8 cellular contexts compared by ENCODE assay signal in the genomic region with DNA sequence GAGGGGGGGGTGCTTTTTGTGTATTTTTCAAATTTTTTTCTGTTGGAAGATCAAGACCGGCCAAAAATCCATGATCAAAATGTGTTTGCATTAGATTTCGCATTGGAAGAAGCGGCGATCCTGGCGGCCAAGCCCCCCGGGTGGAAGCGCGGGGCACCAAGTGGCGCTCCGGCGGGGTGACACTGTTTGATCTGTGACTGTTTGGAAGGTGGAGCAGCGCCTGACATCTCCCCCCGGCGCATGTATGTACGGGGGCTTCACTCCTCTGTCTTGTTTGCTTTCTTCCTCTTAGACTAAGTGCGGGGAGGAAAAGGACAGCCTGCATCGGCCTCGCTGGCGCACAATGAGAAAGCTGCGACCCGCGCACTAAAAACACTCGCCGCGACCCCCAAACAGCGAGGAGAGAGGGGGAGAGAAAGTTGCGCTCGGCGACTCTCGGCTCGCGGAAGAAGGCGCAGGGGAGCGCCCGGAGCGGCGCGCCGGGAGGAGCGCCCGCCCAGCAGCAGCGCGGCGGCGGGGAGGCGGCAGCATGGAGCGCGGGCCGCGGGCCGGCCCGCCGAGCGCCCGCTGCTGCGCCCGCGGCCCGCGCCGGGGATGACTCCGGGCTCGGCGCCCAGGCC. TPM values are rescaled to one million over a fixed set of nuclear protein-coding genes. Genes with fewer than 3 reads are reported as not detected.
DNase-seq lines count a peak whose midpoint lies in the region; ATAC-seq and TF ChIP-seq lines count a peak whose summit lies in the region.

No MANE protein-coding gene starts in this region.

- H3K4me1 ChIP-seq in MM.1S (ENCODE audit: low read length) (peaks cover 8% of the 10 kb centered on the region), right cardiac atrium (ENCODE audit: control insufficient read depth, insufficient read depth, low read length) (no peaks in the 10 kb centered on the region)

- H3F3A ChIP-seq in MM.1S (ENCODE audit: insufficient read depth, low read length) = peaks cover 20% of the 10 kb centered on the region

- peak overlapping the region; percentile 93 for H3K9ac ChIP-seq in MM.1S (ENCODE audit: low read length)

- no peaks in the 10 kb centered on the region for H3K36me3 ChIP-seq in MM.1S (replicated peaks; ENCODE audit: insufficient read depth, low read length)

- peak; percentile 31 for DNase-seq in DMS79 treated with DMSO at 0.1 percent for 48 hours (lab: John Stamatoyannopoulos, UW)
- no peak for DNase-seq in DMS79 (lab: John Stamatoyannopoulos, UW)
- peak; percentile 21 for DNase-seq in MM.1S
- peak; percentile 15 for DNase-seq in activated effector memory CD4-positive, alpha-beta T cell treated with Interleukin-2 at 50 U/mL for 16 hours
- peak in 1 of 3 donors; percentile 67 for DNase-seq in right cardiac atrium

- H3K79me2 ChIP-seq in MM.1S (ENCODE audit: low read length) = peaks cover 62% of the 10 kb centered on the region

- H3K27ac ChIP-seq in MM.1S (ENCODE audit: low read length) = peak overlapping the region; percentile 99; the same call in 1 of the 2 replicates
- H3K27ac ChIP-seq in right cardiac atrium (ENCODE audit: low read length) = peak overlapping the region; percentile 87
- peak overlapping the region; percentile 7 to 99 (median 96) for H3K27ac ChIP-seq in skin epidermis

- no peak for TF ChIP-seq CTCF in MM.1S (IDR thresholded peaks at IDR 0.05; ENCODE audit: low read length)

- no peak for ATAC-seq in right cardiac atrium
- ATAC-seq in HG03097 (IDR thresholded peaks at IDR 0.05; ENCODE audit: low FRiP score, unreplicated experiment) = no peak
- ATAC-seq in HG03025 (IDR thresholded peaks at IDR 0.05; ENCODE audit: low FRiP score, unreplicated experiment) = no peak

- intact Hi-C loops in right cardiac atrium (cut with DNase I) = no loop called here

- WGBS in right cardiac atrium = under 1% methylated on average over 64 of the region's 64 CpGs

- H4K20me1 ChIP-seq in MM.1S (ENCODE audit: insufficient read depth, low read length) = no peaks in the 10 kb centered on the region

- H3K4me3 ChIP-seq in MM.1S (ENCODE audit: low read length) = peak overlapping the region; percentile 92
- H3K4me3 ChIP-seq in right cardiac atrium (ENCODE audit: low read length) = peak overlapping the region; percentile 100
- peak overlapping the region; percentile 71 to 95 (median 81) for H3K4me3 ChIP-seq in skin epidermis

- H2AFZ ChIP-seq in MM.1S (ENCODE audit: low read length) = peak overlapping the region; percentile 93

- H3K9me2 ChIP-seq in MM.1S (replicated peaks; ENCODE audit: insufficient read depth, low read length) = no peaks in the 10 kb centered on the region

- peak overlapping the region; percentile 100 for H3K4me2 ChIP-seq in MM.1S (ENCODE audit: low read depth, low read length)

- H3K9me3 ChIP-seq in MM.1S (replicated peaks; ENCODE audit: insufficient read depth, low read length) = no peaks in the 10 kb centered on the region
- H3K9me3 ChIP-seq in right cardiac atrium (ENCODE audit: control insufficient read depth, low read length) = no peaks in the 10 kb centered on the region

- H3K27me3 ChIP-seq in MM.1S (replicated peaks; ENCODE audit: insufficient read depth, low read length) (no peaks in the 10 kb centered on the region), right cardiac atrium (ENCODE audit: control insufficient read depth, insufficient read depth) (no peaks in the 10 kb centered on the region)

RNA-seq across cellular contexts. Expression of gene TSHZ1, which starts 0.5 kb away (rescaled TPM):
- total RNA-seq in right cardiac atrium = 10 to 100 TPM; 13.3 to 24.7 (median 20.4) TPM
- polyA plus RNA-seq in right cardiac atrium = 12.7 TPM

RNA-seq across cellular contexts. Expression of gene PTGR3, which starts 2.2 kb away (rescaled TPM):
- 10 to 100 TPM; 27.1 to 42.9 (median 33.8) TPM for total RNA-seq in right cardiac atrium
- polyA plus RNA-seq in right cardiac atrium = 23.4 TPM
